In genomic region chr4:40432504-40432903, GRCh38 we compare ENCODE assay signal across 15 cellular contexts.
"Had no signal": no experiment of that assay in that cellular context is flagged by ENCODE, and none has a peak within 500 bp of the region (broad histone marks: within the 10 kb centered on the region; RNA-seq: fewer than 3 reads in every experiment).

No MANE protein-coding gene starts in this region.

- ATAC-seq: heart left ventricle, psoas muscle, right lobe of liver had no signal

- DNase-seq: activated T-cell treated with anti-CD3 and anti-CD28 coated beads, Interleukin-2, amount 50 U/mL, for 4 hours; amniotic stem cell; dorsolateral prefrontal cortex; endodermal cell; heart left ventricle; immature natural killer cell; mesendoderm; psoas muscle; right lobe of liver; stimulated activated CD4-positive, alpha-beta T cell treated with anti-CD3 and anti-CD28 coated beads, Interleukin-4, amount 100 ng/mL, for 4 hours; stomach; testis; WERI-Rb-1 had no signal

- H3K9me3 ChIP-seq: heart left ventricle, psoas muscle, right lobe of liver, stomach, testis had no signal

- H3K27ac Mint-ChIP-seq: endodermal cell, immature natural killer cell had no signal

- FAIRE-seq: frontal cortex had no signal

- H3K36me3 Mint-ChIP-seq: immature natural killer cell had no signal

- H3K4me3 Mint-ChIP-seq: activated T-cell treated with anti-CD3 and anti-CD28 coated beads, Interleukin-2, amount 50 U/mL, for 4 hours; endodermal cell; immature natural killer cell had no signal

- H3K9me3 Mint-ChIP-seq: activated T-cell treated with anti-CD3 and anti-CD28 coated beads, Interleukin-2, amount 50 U/mL, for 4 hours; endodermal cell; immature natural killer cell; nephron had no signal

- H3K4me1 Mint-ChIP-seq: immature natural killer cell had no signal
